In genomic region chr2:96305091-96305978, GRCh38 we compare ENCODE assay signal across 8 cellular contexts. TPM values are rescaled to one million over a fixed set of nuclear protein-coding genes. Genes with fewer than 3 reads are reported as not detected.
DNase-seq lines count a peak whose midpoint lies in the region; ATAC-seq and TF ChIP-seq lines count a peak whose summit lies in the region.

TSS of gene SNRNP200 (minus strand) at chr2:96305546. CDS start at chr2:96305437, 109 bp downstream.

- H3K27me3 ChIP-seq in Karpas-422 (ENCODE audit: low read length): no peaks in the 10 kb centered on the region
- no peaks in the 10 kb centered on the region for H3K27me3 ChIP-seq in Peyer's patch
- no peaks in the 10 kb centered on the region for H3K27me3 ChIP-seq in muscle layer of colon (ENCODE audit: control insufficient read depth in 1 of 2, insufficient read depth in 2 of 2, low read length in 2 of 2)

- DNase-seq in DMS79 (lab: John Stamatoyannopoulos, UW): peak; percentile 72
- DNase-seq in Karpas-422: peak; percentile 98
- peak; percentile 88 to 96 (median 94) for DNase-seq in Peyer's patch
- peak; percentile 86 for DNase-seq in activated T-cell treated with anti-CD3 and anti-CD28 coated beads, Interleukin-2, amount 50 U/mL, for 4 hours
- peak; percentile 75 to 82 for DNase-seq in stimulated activated CD8-positive, alpha-beta memory T cell treated with anti-CD3 and anti-CD28 coated beads, Interleukin-7, amount 100 ng/mL, for 1 hour (ENCODE audit: low read depth in 2 of 2)

- ATAC-seq in GM21786 (IDR thresholded peaks at IDR 0.05; ENCODE audit: unreplicated experiment) (peak; percentile 93), esophagus mucosa (peak; percentile 99)
- ATAC-seq in activated T-cell treated with anti-CD3 and anti-CD28 coated beads, Interleukin-2, amount 50 U/mL, for 4 hours: peak; percentile 93 to 97

- TF ChIP-seq POLR2A in Peyer's patch (IDR thresholded peaks at IDR 0.05): peak; percentile 78 to 80

- no peaks in the 10 kb centered on the region for H3K9me2 ChIP-seq in Karpas-422 (replicated peaks; ENCODE audit: insufficient read depth, low read length)

- no peaks in the 10 kb centered on the region for H3K27me3 Mint-ChIP-seq in activated T-cell treated with anti-CD3 and anti-CD28 coated beads, Interleukin-2, amount 50 U/mL, for 4 hours (ENCODE audit: low read depth)

- H2AFZ ChIP-seq in Karpas-422 (ENCODE audit: low read length): peak within 1 kb of the TSS; percentile 3; the same call in 1 of the 2 replicates

- H3K36me3 ChIP-seq in Karpas-422 (ENCODE audit: insufficient read depth, low read length): peaks cover 34% of the 10 kb centered on the region
- peaks cover 0 to 42% (median 0%) of the 10 kb centered on the region in 3 donors for H3K36me3 ChIP-seq in Peyer's patch
- peaks cover 33% of the 10 kb centered on the region for H3K36me3 ChIP-seq in muscle layer of colon (ENCODE audit: insufficient read depth, low read length)

- H3K27ac ChIP-seq in Karpas-422 (ENCODE audit: low read length): peak within 1 kb of the TSS; percentile 69
- H3K27ac ChIP-seq in Peyer's patch: peak within 1 kb of the TSS; percentile 72 to 90 (median 80)
- peak within 1 kb of the TSS; percentile 89 for H3K27ac ChIP-seq in muscle layer of colon (ENCODE audit: low read depth, low read length)

- H4K20me1 ChIP-seq in Karpas-422 (ENCODE audit: insufficient read depth, low read depth, low read length): no peaks in the 10 kb centered on the region

- H3K9me3 ChIP-seq in Karpas-422 (ENCODE audit: low read length) (no peaks in the 10 kb centered on the region), Peyer's patch (no peaks in the 10 kb centered on the region), muscle layer of colon (ENCODE audit: low read length) (no peaks in the 10 kb centered on the region)

- peak within 1 kb of the TSS; percentile 96 for H3K4me3 Mint-ChIP-seq in activated T-cell treated with anti-CD3 and anti-CD28 coated beads, Interleukin-2, amount 50 U/mL, for 4 hours

- peaks cover 39% of the 10 kb centered on the region for H3K36me3 Mint-ChIP-seq in activated T-cell treated with anti-CD3 and anti-CD28 coated beads, Interleukin-2, amount 50 U/mL, for 4 hours (ENCODE audit: insufficient read depth)

- peaks cover 47% of the 10 kb centered on the region for H3K79me2 ChIP-seq in Karpas-422 (ENCODE audit: low read length)

- H3K4me1 ChIP-seq in Karpas-422 (ENCODE audit: low read length): peaks cover 24% of the 10 kb centered on the region
- peaks cover 3 to 17% (median 6%) of the 10 kb centered on the region in 4 donors for H3K4me1 ChIP-seq in Peyer's patch
- peaks cover 21% of the 10 kb centered on the region for H3K4me1 ChIP-seq in muscle layer of colon (ENCODE audit: insufficient read depth, low read length)

- peak within 1 kb of the TSS; percentile 88 for H3K4me2 ChIP-seq in Karpas-422 (ENCODE audit: low read depth, low read length, poor library complexity, severe bottlenecking)

- H3K9ac ChIP-seq in Karpas-422 (ENCODE audit: low read length): peak within 1 kb of the TSS; percentile 89
- peak within 1 kb of the TSS; percentile 81 for H3K9ac ChIP-seq in muscle layer of colon (ENCODE audit: low read length)

- H3K4me3 ChIP-seq in Karpas-422 (ENCODE audit: low read length) (peak within 1 kb of the TSS; percentile 79), Peyer's patch (peak within 1 kb of the TSS; percentile 66 to 78 (median 70)), muscle layer of colon (ENCODE audit: low read depth in 1 of 2, low read length in 2 of 2) (peak within 1 kb of the TSS; percentile 92 to 98)

- no peak for TF ChIP-seq CTCF in Peyer's patch (IDR thresholded peaks at IDR 0.05)

- no peaks in the 10 kb centered on the region for H3K9me3 Mint-ChIP-seq in activated T-cell treated with anti-CD3 and anti-CD28 coated beads, Interleukin-2, amount 50 U/mL, for 4 hours

- H3K4me1 Mint-ChIP-seq in activated T-cell treated with anti-CD3 and anti-CD28 coated beads, Interleukin-2, amount 50 U/mL, for 4 hours (ENCODE audit: low read depth): peaks cover 58% of the 10 kb centered on the region

RNA-seq across cellular contexts. Expression of gene SNRNP200, which starts in this region (rescaled TPM):
- total RNA-seq in Karpas-422 (2014; rRNA removed; shearing (Covaris generic); ENCODE audit: low replicate concordance): 68.1 and 83.8 TPM in 2 replicates
- 100 to 1,000 TPM in 3 of 4 donors, 10 to 100 TPM in 1; 96.7 to 189 (median 119) TPM for total RNA-seq in Peyer's patch
- 100 to 1,000 TPM; 219 to 232 (median 223) TPM for total RNA-seq in activated T-cell treated with anti-CD3 and anti-CD28 coated beads, Interleukin-2, amount 50 U/mL, for 4 hours
- 66.6 TPM for total RNA-seq in esophagus mucosa

Comparison
In these comparisons a context has a peak if more than half of its experiments do, and no peak if none do; other contexts are left out.
1. Peak in every context shown above with its lines: DNase-seq, ATAC-seq, H3K4me3 ChIP-seq and H3K27ac ChIP-seq.